22 cellular contexts compared by ENCODE assay signal in the genomic region with DNA sequence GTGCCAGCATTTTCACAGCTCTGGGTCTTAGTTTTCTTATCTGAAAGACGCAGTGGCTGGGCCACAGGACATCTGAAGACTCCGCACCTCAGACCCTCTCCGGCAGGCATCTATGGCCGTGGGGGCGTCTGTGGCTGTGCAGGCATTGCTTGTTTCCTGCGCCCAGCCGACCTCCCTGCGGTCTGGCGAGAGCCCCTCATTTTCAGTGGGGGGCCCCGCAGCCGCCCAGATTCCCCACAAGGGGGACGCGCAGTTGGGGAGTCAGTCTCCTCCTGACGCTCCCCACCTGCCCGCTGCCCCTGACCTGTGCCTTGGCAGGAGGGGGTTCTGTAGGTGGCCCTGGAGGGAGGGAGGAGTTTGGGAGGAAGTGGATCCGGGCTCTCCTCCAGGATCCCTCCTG. TPM values are rescaled to one million over a fixed set of nuclear protein-coding genes. Genes with fewer than 3 reads are reported as not detected.
"Had no signal": no experiment of that assay in that cellular context is flagged by ENCODE, and none has a peak within 500 bp of the region (broad histone marks: within the 10 kb centered on the region; RNA-seq: fewer than 3 reads in every experiment).

No MANE protein-coding gene starts in this region.

- H3K9me3 Mint-ChIP-seq: activated naive CD4-positive, alpha-beta T cell treated with anti-CD3 and anti-CD28 coated beads, Interleukin-2, amount 50 U/mL, for 24 hours; activated T-cell treated with anti-CD3 and anti-CD28 coated beads, Interleukin-2, amount 50 U/mL, for 24 hours; natural killer cell had no signal

- H3K9me3 ChIP-seq: adrenal gland, left ventricle myocardium inferior, prostate gland, stomach, testis, upper lobe of right lung had no signal

- ATAC-seq: activated CD4-positive, CD25-positive, alpha-beta regulatory T cell treated with anti-CD3 and anti-CD28 coated beads, Interleukin-2, amount 50 U/mL, for 24 hours; activated CD8-positive, alpha-beta memory T cell treated with anti-CD3 and anti-CD28 coated beads, Interleukin-2, amount 10 ng/mL, durations not matched to agents 7 days and 5 days; natural killer cell; right cardiac atrium; upper lobe of right lung had no signal

- H3K4me1 ChIP-seq: adrenal gland, left ventricle myocardium inferior, prostate gland, testis, upper lobe of right lung had no signal

- H3K27me3 Mint-ChIP-seq: activated CD8-positive, alpha-beta memory T cell treated with anti-CD3 and anti-CD28 coated beads, Interleukin-2, amount 10 ng/mL, durations not matched to agents 7 days and 5 days; activated naive CD4-positive, alpha-beta T cell treated with anti-CD3 and anti-CD28 coated beads, Interleukin-2, amount 50 U/mL, for 24 hours; activated T-cell treated with anti-CD3 and anti-CD28 coated beads, Interleukin-2, amount 50 U/mL, for 24 hours had no signal

- H3K36me3 Mint-ChIP-seq: activated naive CD4-positive, alpha-beta T cell treated with anti-CD3 and anti-CD28 coated beads, Interleukin-2, amount 50 U/mL, for 24 hours; natural killer cell had no signal

- H3K36me3 ChIP-seq: adrenal gland, left ventricle myocardium inferior, prostate gland, upper lobe of right lung had no signal

- DNase-seq: activated CD8-positive, alpha-beta memory T cell treated with anti-CD3 and anti-CD28 coated beads, Interleukin-2, amount 10 ng/mL, durations not matched to agents 7 days and 5 days; activated T-cell treated with anti-CD3 and anti-CD28 coated beads, Interleukin-2, amount 50 U/mL, for 24 hours; adrenal gland; erythroblast; left ventricle myocardium inferior; natural killer cell; right cardiac atrium; stimulated activated CD4-positive, alpha-beta T cell treated with anti-CD3 and anti-CD28 coated beads, Interleukin-4, amount 100 ng/mL, for 4 hours; stimulated activated CD8-positive, alpha-beta memory T cell treated with anti-CD3 and anti-CD28 coated beads, Interleukin-4, amount 100 ng/mL, for 48 hours; stomach; T-helper 2 cell; testis; upper lobe of right lung had no signal

- H3K79me2 ChIP-seq: hepatocyte had no signal

- H3K27ac ChIP-seq: adrenal gland, hepatocyte, left ventricle myocardium inferior, prostate gland, skin epidermis, testis, upper lobe of right lung had no signal

- H3K4me3 Mint-ChIP-seq: activated CD8-positive, alpha-beta memory T cell treated with anti-CD3 and anti-CD28 coated beads, Interleukin-2, amount 10 ng/mL, durations not matched to agents 7 days and 5 days; activated naive CD4-positive, alpha-beta T cell treated with anti-CD3 and anti-CD28 coated beads, Interleukin-2, amount 50 U/mL, for 24 hours; activated T-cell treated with anti-CD3 and anti-CD28 coated beads, Interleukin-2, amount 50 U/mL, for 24 hours; natural killer cell had no signal

- H3K27ac Mint-ChIP-seq: activated CD8-positive, alpha-beta memory T cell treated with anti-CD3 and anti-CD28 coated beads, Interleukin-2, amount 10 ng/mL, durations not matched to agents 7 days and 5 days; natural killer cell had no signal

- H2AFZ ChIP-seq: hepatocyte had no signal

- H3K4me2 ChIP-seq: hepatocyte had no signal

- H3K27me3 ChIP-seq: adrenal gland, hepatocyte, testis, upper lobe of right lung had no signal

- H3K4me3 ChIP-seq: adrenal gland, hepatocyte, left ventricle myocardium inferior, prostate gland, skin epidermis, stomach, testis, upper lobe of right lung had no signal

RNA-seq across cellular contexts. Expression of gene TFF1, which starts 3.5 kb away (rescaled TPM):
- total RNA-seq: activated CD8-positive, alpha-beta memory T cell treated with anti-CD3 and anti-CD28 coated beads, Interleukin-2, amount 10 ng/mL, durations not matched to agents 7 days and 5 days; dermis microvascular lymphatic vessel endothelial cell; kidney epithelial cell; left ventricle myocardium inferior; mononuclear cell; natural killer cell; omental fat pad; right cardiac atrium; testis; upper lobe of right lung had no signal

RNA-seq across cellular contexts. Expression of gene TFF2, which starts 19.0 kb away (rescaled TPM):
- total RNA-seq: activated CD8-positive, alpha-beta memory T cell treated with anti-CD3 and anti-CD28 coated beads, Interleukin-2, amount 10 ng/mL, durations not matched to agents 7 days and 5 days; adrenal gland; dermis microvascular lymphatic vessel endothelial cell; kidney epithelial cell; left ventricle myocardium inferior; mononuclear cell; natural killer cell; omental fat pad; prostate gland; right cardiac atrium; testis; upper lobe of right lung had no signal

RNA-seq across cellular contexts. Expression of gene TMPRSS3, which starts 26.0 kb away (rescaled TPM):
- total RNA-seq: left ventricle myocardium inferior, right cardiac atrium had no signal

RNA-seq across cellular contexts. Expression of gene UBASH3A, which starts 33.9 kb away (rescaled TPM):
- total RNA-seq: dermis microvascular lymphatic vessel endothelial cell, hepatocyte, kidney epithelial cell, left ventricle myocardium inferior had no signal

RNA-seq across cellular contexts. Expression of gene TFF3, which starts 54.6 kb away (rescaled TPM):
- total RNA-seq: activated CD8-positive, alpha-beta memory T cell treated with anti-CD3 and anti-CD28 coated beads, Interleukin-2, amount 10 ng/mL, durations not matched to agents 7 days and 5 days; mononuclear cell; natural killer cell had no signal
